ENCODE assay signal across 25 cellular contexts in the genomic region with DNA sequence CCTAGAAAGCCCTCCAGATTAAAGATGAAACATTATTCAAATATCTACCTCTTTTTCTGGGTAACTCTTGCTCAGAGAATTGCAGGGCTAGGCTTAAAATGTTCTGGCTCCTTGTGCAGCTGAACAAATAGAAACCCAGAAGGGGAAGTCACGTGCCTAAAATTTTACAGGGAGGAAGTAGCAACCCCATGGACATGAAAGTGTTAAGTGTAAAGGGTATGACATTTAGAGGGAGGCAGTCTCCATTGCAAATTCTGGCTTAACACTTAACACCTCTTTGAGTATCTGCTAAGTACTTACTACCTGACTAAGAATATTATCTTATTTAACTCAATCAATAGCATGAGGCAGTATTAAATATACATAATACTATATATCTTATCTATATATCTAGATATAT.
"Had no signal": no experiment of that assay in that cellular context is flagged by ENCODE, and none has a peak within 500 bp of the region (broad histone marks: within the 10 kb centered on the region; RNA-seq: fewer than 3 reads in every experiment).

No MANE protein-coding gene starts in this region.

- DNase-seq: activated B cell treated with CpG ODN at 0.5 μM for 24 hours; activated CD4-positive, alpha-beta memory T cell treated with anti-CD3 and anti-CD28 coated beads for 36 hours; activated CD4-positive, alpha-beta T cell treated with anti-CD3 and anti-CD28 coated beads for 1 hour; activated CD4-positive, alpha-beta T cell treated with anti-CD3 and anti-CD28 coated beads, Interleukin-2, amount 10 ng/mL, durations not matched to agents 7 days and 5 days; activated CD8-positive, alpha-beta memory T cell treated with anti-CD3 and anti-CD28 coated beads for 24 hours; activated effector memory CD4-positive, alpha-beta T cell treated with anti-CD3 and anti-CD28 coated beads, Interleukin-2, amount 50 U/mL, for 16 hours; activated naive CD4-positive, alpha-beta T cell treated with Interleukin-2 at 50 U/mL for 16 hours; activated T-cell treated with anti-CD3 and anti-CD28 coated beads, Interleukin-2, amount 50 U/mL, for 4 hours; amygdala; brain microvascular endothelial cell; cerebellar nuclear complex; KG1; NCI-H1092; NCI-H1417; NCI-H1930; NCI-H524 treated with DMSO at 0.1 percent for 48 hours; NCI-H82; OCI-M1; RPMI8226; T-helper 17 cell; T-helper 9 cell had no signal

- H3K27ac Mint-ChIP-seq: activated B cell treated with CpG ODN at 0.5 μM for 24 hours; activated CD4-positive, alpha-beta memory T cell treated with anti-CD3 and anti-CD28 coated beads for 36 hours; activated CD4-positive, alpha-beta T cell treated with anti-CD3 and anti-CD28 coated beads, Interleukin-2, amount 10 ng/mL, durations not matched to agents 7 days and 5 days; activated naive CD4-positive, alpha-beta T cell treated with anti-CD3 and anti-CD28 coated beads, Interleukin-2, amount 50 U/mL, for 72 hours; IgD-negative memory B cell; T-helper 17 cell had no signal

- H3K4me3 Mint-ChIP-seq: activated B cell treated with CpG ODN at 0.5 μM for 24 hours; activated CD4-positive, alpha-beta memory T cell treated with anti-CD3 and anti-CD28 coated beads for 36 hours; activated CD4-positive, alpha-beta T cell treated with anti-CD3 and anti-CD28 coated beads, Interleukin-2, amount 10 ng/mL, durations not matched to agents 7 days and 5 days; activated T-cell treated with anti-CD3 and anti-CD28 coated beads, Interleukin-2, amount 50 U/mL, for 4 hours; IgD-negative memory B cell; T-helper 17 cell had no signal

- H3K4me1 Mint-ChIP-seq: activated B cell treated with CpG ODN at 0.5 μM for 24 hours; activated CD4-positive, alpha-beta T cell treated with anti-CD3 and anti-CD28 coated beads, Interleukin-2, amount 10 ng/mL, durations not matched to agents 7 days and 5 days; IgD-negative memory B cell; T-helper 17 cell had no signal

- ATAC-seq: activated naive CD4-positive, alpha-beta T cell treated with anti-CD3 and anti-CD28 coated beads, Interleukin-2, amount 50 U/mL, for 72 hours; activated T-cell treated with anti-CD3 and anti-CD28 coated beads, Interleukin-2, amount 50 U/mL, for 4 hours; Panc1; Right ventricle myocardium inferior; T-helper 17 cell had no signal

- H3K9me3 Mint-ChIP-seq: activated CD4-positive, alpha-beta T cell treated with anti-CD3 and anti-CD28 coated beads, Interleukin-2, amount 10 ng/mL, durations not matched to agents 7 days and 5 days had no signal

- H3K27me3 Mint-ChIP-seq: activated CD4-positive, alpha-beta memory T cell treated with anti-CD3 and anti-CD28 coated beads for 36 hours; activated CD4-positive, alpha-beta T cell treated with anti-CD3 and anti-CD28 coated beads, Interleukin-2, amount 10 ng/mL, durations not matched to agents 7 days and 5 days; IgD-negative memory B cell; T-helper 17 cell had no signal

- H3K27ac ChIP-seq: brain microvascular endothelial cell had no signal

- H3K36me3 ChIP-seq: brain microvascular endothelial cell had no signal

- H3K27me3 ChIP-seq: brain microvascular endothelial cell had no signal

- H3K36me3 Mint-ChIP-seq: activated CD4-positive, alpha-beta memory T cell treated with anti-CD3 and anti-CD28 coated beads for 36 hours; activated naive CD4-positive, alpha-beta T cell treated with anti-CD3 and anti-CD28 coated beads, Interleukin-2, amount 50 U/mL, for 72 hours; IgD-negative memory B cell had no signal
